Comparison of ENCODE assay signal across 30 cellular contexts in genomic region chr2:74935883-74936483, GRCh38. TPM values are rescaled to one million over a fixed set of nuclear protein-coding genes. Genes with fewer than 3 reads are reported as not detected.
DNase-seq lines count a peak whose midpoint lies in the region; ATAC-seq, FAIRE-seq and TF ChIP-seq lines count a peak whose summit lies in the region.
"Had no signal": no experiment of that assay in that cellular context is flagged by ENCODE, and none has a peak within 500 bp of the region (broad histone marks: within the 10 kb centered on the region; RNA-seq: fewer than 3 reads in every experiment).

No MANE protein-coding gene starts in this region.

- no peaks in the 10 kb centered on the region for H3K9me3 ChIP-seq in K562 (replicated peaks; ENCODE audit: control insufficient read depth, insufficient read depth, low read depth, low read length)
- H3K9me3 ChIP-seq: BE2C, left ventricle myocardium inferior, sigmoid colon had no signal

- no peak overlapping the region for H2AFZ ChIP-seq in K562 (ENCODE audit: low read depth, low read length)

- H3K4me2 ChIP-seq in K562 (ENCODE audit: insufficient read depth, low read length), result no peak overlapping the region

- TF ChIP-seq CTCF in K562 (IDR thresholded peaks at IDR 0.05 in 2 of 3, conservative IDR thresholded peaks at IDR 0.05 in 1 of 3; ENCODE audit: insufficient read depth in 2 of 3, low read depth in 1 of 3, low read length in 3 of 3) (no peak), progenitor cell of endocrine pancreas (IDR thresholded peaks at IDR 0.05; ENCODE audit: unreplicated experiment) (no peak)

- no peaks in the 10 kb centered on the region for H3K9me3 Mint-ChIP-seq in progenitor cell of endocrine pancreas (ENCODE audit: low read depth)
- H3K9me3 Mint-ChIP-seq: activated naive CD8-positive, alpha-beta T cell treated with anti-CD3 and anti-CD28 coated beads, Interleukin-2, amount 50 U/mL, for 24 hours; CD8-positive, alpha-beta T cell; H9; IgD-negative memory B cell; stimulated activated effector memory CD8-positive, alpha-beta T cell treated with anti-CD3 and anti-CD28 coated beads, Interleukin-12 subunit alpha, Interleukin-12 subunit beta, amount 100 ng/mL, for 72 hours had no signal

- no peak overlapping the region for H3K9ac ChIP-seq in K562 (ENCODE audit: insufficient read depth in 1 of 2, low read depth in 2 of 2, low read length in 2 of 2)

- BruUV-seq in K562 (replicated peaks; lab: Mats Ljungman, UMichigan), result no TSS peak

- no peaks in the 10 kb centered on the region for H3K27me3 ChIP-seq in K562 (ENCODE audit: control insufficient read depth in 2 of 2, insufficient read depth in 2 of 2, low read length in 2 of 2)
- H3K27me3 ChIP-seq: sigmoid colon had no signal

- H3K79me2 ChIP-seq in K562 (ENCODE audit: control insufficient read depth, insufficient read depth, low read length), result no peaks in the 10 kb centered on the region

- H3K4me3 Mint-ChIP-seq in progenitor cell of endocrine pancreas (ENCODE audit: low read depth), result no peak overlapping the region
- H3K4me3 Mint-ChIP-seq: activated naive CD8-positive, alpha-beta T cell treated with anti-CD3 and anti-CD28 coated beads, Interleukin-2, amount 50 U/mL, for 24 hours; activated T-cell treated with anti-CD3 and anti-CD28 coated beads, Interleukin-2, amount 50 U/mL, for 72 hours; CD8-positive, alpha-beta T cell; H9; IgD-negative memory B cell; stimulated activated effector memory CD8-positive, alpha-beta T cell treated with anti-CD3 and anti-CD28 coated beads, Interleukin-12 subunit alpha, Interleukin-12 subunit beta, amount 100 ng/mL, for 72 hours; T-helper 17 cell had no signal

- H3K4me3 ChIP-seq in K562, result no peak overlapping the region
- H3K4me3 ChIP-seq: left ventricle myocardium inferior, sigmoid colon had no signal

- H3K36me3 ChIP-seq in K562 (ENCODE audit: control insufficient read depth, insufficient read depth, low read length), result no peaks in the 10 kb centered on the region
- H3K36me3 ChIP-seq: BE2C, left ventricle myocardium inferior had no signal

- ATAC-seq in K562 (no peak; the same call in 2 of the 3 replicates), GM18907 (IDR thresholded peaks at IDR 0.05; ENCODE audit: unreplicated experiment) (no peak), HG03095 (IDR thresholded peaks at IDR 0.05; ENCODE audit: unreplicated experiment) (no peak)
- ATAC-seq: activated naive CD8-positive, alpha-beta T cell treated with anti-CD3 and anti-CD28 coated beads, Interleukin-2, amount 50 U/mL, for 24 hours; activated T-cell treated with anti-CD3 and anti-CD28 coated beads, Interleukin-2, amount 50 U/mL, for 72 hours; CD8-positive, alpha-beta T cell; Right ventricle myocardium inferior; stimulated activated effector memory CD8-positive, alpha-beta T cell treated with anti-CD3 and anti-CD28 coated beads, Interleukin-12 subunit alpha, Interleukin-12 subunit beta, amount 100 ng/mL, for 72 hours; T-helper 17 cell had no signal

- no peaks in the 10 kb centered on the region for H3K9me1 ChIP-seq in K562 (ENCODE audit: control insufficient read depth, insufficient read depth, low read length)

- peaks cover 14% of the 10 kb centered on the region for H3K4me1 Mint-ChIP-seq in progenitor cell of endocrine pancreas (ENCODE audit: low read depth)
- H3K4me1 Mint-ChIP-seq: activated naive CD8-positive, alpha-beta T cell treated with anti-CD3 and anti-CD28 coated beads, Interleukin-2, amount 50 U/mL, for 24 hours; H9; IgD-negative memory B cell had no signal

- H3K27me3 Mint-ChIP-seq in progenitor cell of endocrine pancreas, result no peaks in the 10 kb centered on the region

- no peak for TF ChIP-seq EP300 in K562 (IDR thresholded peaks at IDR 0.05; ENCODE audit: low read length)

- 19% methylated on average over 6 of the region's 6 CpGs for WGBS in K562 (ENCODE audit: insufficient coverage, low coverage, missing lambda C conversion rate)

- FAIRE-seq in K562 (lab: Jason Lieb, UNC), result no peak
- FAIRE-seq: GM12891 had no signal

- peak; percentile 67 for DNase-seq in EL
- peak; percentile 73 for DNase-seq in NCI-H82 treated with DMSO at 0.1 percent for 48 hours (lab: John Stamatoyannopoulos, UW; ENCODE audit: unreplicated experiment)
- no peak for DNase-seq in K562 (ENCODE audit: extremely low read depth in 1 of 4, low spot score in 3 of 4)
- DNase-seq in progenitor cell of endocrine pancreas (ENCODE audit: low spot score, unreplicated experiment), result no peak
- no peak for DNase-seq in NK-92 treated with Interleukin-12 subunit alpha and Interleukin-12 subunit beta, amount 100 ng/mL, for 24 hours (lab: John Stamatoyannopoulos, UW)
- no peak for DNase-seq in effector CD8-positive, alpha-beta T cell (lab: John Stamatoyannopoulos, UW)
- DNase-seq: activated CD4-positive, alpha-beta T cell treated with anti-CD3 and anti-CD28 coated beads, Interleukin-2, amount 50 U/mL, for 48 hours; activated CD4-positive, CD25-positive, alpha-beta regulatory T cell treated with anti-CD3 and anti-CD28 coated beads, Interleukin-2, amount 50 U/mL, for 72 hours; activated naive CD8-positive, alpha-beta T cell treated with anti-CD3 and anti-CD28 coated beads, Interleukin-2, amount 50 U/mL, for 24 hours; activated T-cell treated with anti-CD3 and anti-CD28 coated beads, Interleukin-2, amount 50 U/mL, for 72 hours; BE2C; CD8-positive, alpha-beta T cell; DMS 273 treated with DMSO at 0.1 percent for 48 hours; H9; hypothalamus; left ventricle myocardium inferior; mesendoderm; NCI-H1092; NCI-H1694 treated with DMSO at 0.1 percent for 48 hours; NCI-H446 treated with DMSO at 0.1 percent for 48 hours; sigmoid colon; stimulated activated CD4-positive, alpha-beta T cell treated with anti-CD3 and anti-CD28 coated beads, Interleukin-4, amount 100 ng/mL, for 4 hours; T-helper 17 cell; trophoblast cell had no signal

- intact Hi-C loops in K562 (cut with micrococcal nuclease), result no loop called here

- no peak for TF ChIP-seq POLR2A in K562 (conservative IDR thresholded peaks at IDR 0.05)

- no peaks in the 10 kb centered on the region for H4K20me1 ChIP-seq in K562 (replicated peaks; ENCODE audit: control insufficient read depth, insufficient read depth, low read length)

- POLR2A ChIA-PET in K562 (lab: Yijun Ruan, JAX), result interaction anchor here (1.6 kb wide), 1 partner anchor 17 kb away, joined by 4 read pairs; no protein-coding TSS in a partner anchor

- peaks cover 4% of the 10 kb centered on the region for H3K36me3 Mint-ChIP-seq in progenitor cell of endocrine pancreas (ENCODE audit: insufficient read depth)
- H3K36me3 Mint-ChIP-seq: IgD-negative memory B cell; stimulated activated effector memory CD8-positive, alpha-beta T cell treated with anti-CD3 and anti-CD28 coated beads, Interleukin-12 subunit alpha, Interleukin-12 subunit beta, amount 100 ng/mL, for 72 hours had no signal

- CTCF ChIA-PET in K562 (lab: Yijun Ruan, JAX; ENCODE audit: low intra/inter-chr PET ratio), result no interaction called here

- H3K27ac ChIP-seq in K562 (ENCODE audit: extremely low read depth, low read depth, low read length), result no peak overlapping the region
- H3K27ac ChIP-seq: left ventricle myocardium inferior, sigmoid colon had no signal

- no peak for TF ChIP-seq RAD21 in K562 (CRISPR knock-in tag; conservative IDR thresholded peaks at IDR 0.05 in 1 of 2, IDR thresholded peaks at IDR 0.05 in 1 of 2)

- H3K4me1 ChIP-seq in K562 (replicated peaks in 1 of 2; ENCODE audit: control insufficient read depth in 2 of 2, insufficient read depth in 2 of 2, low read length in 2 of 2), result peaks cover 0 to 18% of the 10 kb centered on the region in 2 experiments; a peak in 2 of 5 replicates
- H3K4me1 ChIP-seq: BE2C, left ventricle myocardium inferior, sigmoid colon had no signal

- H3K27ac Mint-ChIP-seq in progenitor cell of endocrine pancreas, result peak overlapping the region; percentile 56
- H3K27ac Mint-ChIP-seq: activated naive CD8-positive, alpha-beta T cell treated with anti-CD3 and anti-CD28 coated beads, Interleukin-2, amount 50 U/mL, for 24 hours; activated T-cell treated with anti-CD3 and anti-CD28 coated beads, Interleukin-2, amount 50 U/mL, for 72 hours; CD8-positive, alpha-beta T cell; H9; IgD-negative memory B cell; T-helper 17 cell had no signal

- in situ Hi-C loops in K562 (cut with MboI), result no loop called here

TF ChIP-seq in K562, 482 proteins besides CTCF, POLR2A, EP300 and RAD21:
- TF ChIP-seq C11orf30 (IDR thresholded peaks at IDR 0.05; ENCODE audit: low read depth) (peak; percentile 57), MAFG (tag; conservative IDR thresholded peaks at IDR 0.05) (peak; percentile 85), ZNF316 (IDR thresholded peaks at IDR 0.05) (peak; percentile 24; the same call in 1 of the 2 replicates), NFIX (CRISPR knock-in tag; IDR thresholded peaks at IDR 0.05; ENCODE audit: low read depth) (no peak), NFE2 (IDR thresholded peaks at IDR 0.05; ENCODE audit: low read depth) (peak; percentile 44; the same call in 1 of the 2 replicates)

RNA-seq across cellular contexts. Expression of gene POLE4, which starts 22.5 kb away (rescaled TPM):
- 11.4 and 20.9 TPM in 2 replicates for total RNA-seq in K562 (2011; cell fraction: chromatin; rRNA removed; ENCODE audit: low replicate concordance)
- 8.0 and 10.5 TPM in 2 replicates for total RNA-seq in K562 (2011; cell fraction: nucleolus; rRNA removed)
- 19.5 and 32.4 TPM in 2 replicates for total RNA-seq in K562 (2011; cell fraction: nucleoplasm; rRNA removed)
- total RNA-seq in K562 (2014; rRNA removed) (58.0 and 59.3 TPM in 2 replicates), K562 (2014; rRNA removed; fragmentation: Illumina TruSeq; extraction: Trizol) (57.3 and 57.5 TPM in 2 replicates), K562 (2015; rRNA removed; fragmentation: Illumina TruSeq; extraction: Trizol) (53.2 and 55.1 TPM in 2 replicates), K562 (2021) (70.0 and 84.1 TPM in 2 replicates), progenitor cell of endocrine pancreas (27.7 and 33.4 TPM in 2 replicates)
- polyA plus RNA-seq in K562 (2011; rRNA removed) (37.6 and 73.7 TPM in 2 replicates), K562 (2014; fragmentation: Illumina TruSeq; extraction: Trizol) (26.7 and 30.9 TPM in 2 replicates), K562 (2014; fragmentation: Nextera tagmentation; extraction: Ambion mirVana) (10 to 100 TPM; 25.7 to 33.2 TPM), K562 (2014; rRNA removed) (58.9 and 70.2 TPM in 2 replicates)
- polyA plus RNA-seq in K562 (2011; cell fraction: cytosol; rRNA removed), result 15.2 and 19.0 TPM in 2 replicates
- 11.7 and 13.1 TPM in 2 replicates for polyA plus RNA-seq in K562 (2011; cell fraction: nucleus; rRNA removed)
- 37.9 and 80.1 TPM in 2 replicates for polyA plus RNA-seq in K562 (2012)
- polyA minus RNA-seq in K562 (2011; rRNA and poly(A)+ RNA removed), result 4.4 and 9.5 TPM in 2 replicates
- polyA minus RNA-seq in K562 (2011; cell fraction: cytosol; rRNA and poly(A)+ RNA removed), result 9.3 and 12.3 TPM in 2 replicates
- 9.0 and 15.3 TPM in 2 replicates for polyA minus RNA-seq in K562 (2011; cell fraction: nucleus; rRNA and poly(A)+ RNA removed)

Comparison
In these comparisons a context has a peak if more than half of its experiments do, and no peak if none do; other contexts are left out.
1. DNase-seq: peak in EL (single experiment) and NCI-H82 treated with DMSO at 0.1 percent for 48 hours (single experiment); none in K562 (0 of 4), progenitor cell of endocrine pancreas (single experiment), NK-92 treated with Interleukin-12 subunit alpha and Interleukin-12 subunit beta, amount 100 ng/mL, for 24 hours (single experiment) and effector CD8-positive, alpha-beta T cell (single experiment).